Comparison of ENCODE assay signal across 27 cellular contexts in genomic region chr17:73985466-73986015, GRCh38.
"Had no signal": no experiment of that assay in that cellular context is flagged by ENCODE, and none has a peak within 500 bp of the region (broad histone marks: within the 10 kb centered on the region; RNA-seq: fewer than 3 reads in every experiment).

No MANE protein-coding gene starts in this region.

- H3K36me3 Mint-ChIP-seq: activated naive CD8-positive, alpha-beta T cell treated with anti-CD3 and anti-CD28 coated beads for 36 hours had no signal

- H3K4me3 Mint-ChIP-seq: activated CD4-positive, alpha-beta memory T cell treated with anti-CD3 and anti-CD28 coated beads, Interleukin-2, amount 10 ng/mL, durations not matched to agents 7 days and 5 days; activated CD4-positive, alpha-beta T cell treated with anti-CD3 and anti-CD28 coated beads for 36 hours; activated naive CD4-positive, alpha-beta T cell treated with anti-CD3 and anti-CD28 coated beads for 36 hours; activated naive CD8-positive, alpha-beta T cell treated with anti-CD3 and anti-CD28 coated beads for 36 hours; activated T-helper 17 cell treated with anti-CD3 and anti-CD28 coated beads, Interleukin-2, amount 50 U/mL, for 72 hours had no signal

- H3K4me2 ChIP-seq: SK-N-SH had no signal

- H3K27me3 ChIP-seq: SJCRH30 had no signal

- ATAC-seq: activated CD4-positive, alpha-beta T cell treated with anti-CD3 and anti-CD28 coated beads for 36 hours; activated T-helper 17 cell treated with anti-CD3 and anti-CD28 coated beads, Interleukin-2, amount 50 U/mL, for 72 hours; Panc1 had no signal

- H3K9me3 ChIP-seq: SJCRH30, SK-N-SH had no signal

- H3K9ac ChIP-seq: SK-N-SH had no signal

- H3K36me3 ChIP-seq: SJCRH30, WERI-Rb-1 had no signal

- H3K4me3 ChIP-seq: SJCRH30 had no signal

- H3K27ac Mint-ChIP-seq: activated CD4-positive, alpha-beta memory T cell treated with anti-CD3 and anti-CD28 coated beads, Interleukin-2, amount 10 ng/mL, durations not matched to agents 7 days and 5 days; activated CD4-positive, alpha-beta T cell treated with anti-CD3 and anti-CD28 coated beads for 36 hours; activated naive CD4-positive, alpha-beta T cell treated with anti-CD3 and anti-CD28 coated beads for 36 hours; activated naive CD8-positive, alpha-beta T cell treated with anti-CD3 and anti-CD28 coated beads for 36 hours; activated T-helper 17 cell treated with anti-CD3 and anti-CD28 coated beads, Interleukin-2, amount 50 U/mL, for 72 hours had no signal

- DNase-seq: activated CD4-positive, alpha-beta memory T cell treated with anti-CD3 and anti-CD28 coated beads, Interleukin-2, amount 10 ng/mL, durations not matched to agents 7 days and 5 days; activated CD4-positive, alpha-beta T cell treated with anti-CD3 and anti-CD28 coated beads for 36 hours; activated CD4-positive, alpha-beta T cell treated with anti-CD3 and anti-CD28 coated beads, Interleukin-2, amount 50 U/mL, for 1 hour; activated gamma-delta T cell; activated naive CD4-positive, alpha-beta T cell treated with anti-CD3 and anti-CD28 coated beads for 36 hours; activated naive CD8-positive, alpha-beta T cell treated with anti-CD3 and anti-CD28 coated beads for 36 hours; activated T-cell treated with anti-CD3 and anti-CD28 coated beads for 4 hours; activated T-cell treated with anti-CD3 and anti-CD28 coated beads, Interleukin-2, amount 50 U/mL, for 48 hours; anterior cingulate cortex; caudate nucleus; MM.1S; NCI-H1105 treated with DMSO at 0.1 percent for 48 hours; NCI-H1436 treated with DMSO at 0.1 percent for 48 hours; NCI-H1930; NCI-H2107; NCI-H2171 treated with DMSO at 0.1 percent for 48 hours; NCI-H226; NCI-H526; NCI-H82; Right ventricle myocardium superior; RPMI8226; SK-N-SH; T-helper 1 cell; WERI-Rb-1 had no signal

- H3K9me3 Mint-ChIP-seq: activated CD4-positive, alpha-beta memory T cell treated with anti-CD3 and anti-CD28 coated beads, Interleukin-2, amount 10 ng/mL, durations not matched to agents 7 days and 5 days; activated naive CD4-positive, alpha-beta T cell treated with anti-CD3 and anti-CD28 coated beads for 36 hours; activated naive CD8-positive, alpha-beta T cell treated with anti-CD3 and anti-CD28 coated beads for 36 hours; activated T-helper 17 cell treated with anti-CD3 and anti-CD28 coated beads, Interleukin-2, amount 50 U/mL, for 72 hours had no signal

- H3K27ac ChIP-seq: SJCRH30, WERI-Rb-1 had no signal

- H3K4me1 Mint-ChIP-seq: activated CD4-positive, alpha-beta memory T cell treated with anti-CD3 and anti-CD28 coated beads, Interleukin-2, amount 10 ng/mL, durations not matched to agents 7 days and 5 days had no signal

- H3K27me3 Mint-ChIP-seq: activated naive CD8-positive, alpha-beta T cell treated with anti-CD3 and anti-CD28 coated beads for 36 hours had no signal
